In genomic region chr6:110538416-110539060, GRCh38 we compare ENCODE assay signal across 16 cellular contexts.
A peak's percentile ranks its signal among the peaks of the same experiment; 100 is the strongest.
DNase-seq lines count a peak whose midpoint lies in the region; ATAC-seq, FAIRE-seq and TF ChIP-seq lines count a peak whose summit lies in the region.
"Had no signal": no experiment of that assay in that cellular context is flagged by ENCODE, and none has a peak within 500 bp of the region (broad histone marks: within the 10 kb centered on the region; RNA-seq: fewer than 3 reads in every experiment).

No MANE protein-coding gene starts in this region.

- H3K27ac ChIP-seq in DND-41 (ENCODE audit: low read length) (no peak overlapping the region), RWPE1 (peak overlapping the region; percentile 71), H1 (ENCODE audit: low read depth, low read length) (no peak overlapping the region), mucosa of rectum (ENCODE audit: low read depth in 2 of 2, low read length in 2 of 2) (peak overlapping the region; percentile 24 to 48), stomach (no peak overlapping the region)
- H3K27ac ChIP-seq: upper lobe of left lung had no signal

- H3K27me3 ChIP-seq in DND-41 (ENCODE audit: insufficient read depth, low read length, poor library complexity): no peaks in the 10 kb centered on the region
- no peaks in the 10 kb centered on the region; a peak in 1 of 7 replicates for H3K27me3 ChIP-seq in H1 (replicated peaks in 1 of 4; ENCODE audit: control insufficient read depth in 3 of 4, extremely low read depth in 1 of 4, insufficient read depth in 3 of 4, low read length in 3 of 4)
- H3K27me3 ChIP-seq in mucosa of rectum (ENCODE audit: control insufficient read depth in 2 of 2, insufficient read depth in 2 of 2, low read length in 2 of 2): no peaks in the 10 kb centered on the region
- no peaks in the 10 kb centered on the region for H3K27me3 ChIP-seq in stomach
- H3K27me3 ChIP-seq: upper lobe of left lung had no signal

- no peak overlapping the region for H3K56ac ChIP-seq in H1 (replicated peaks; ENCODE audit: insufficient read length, low read depth, low read length)

- no peaks in the 10 kb centered on the region for H3K79me2 ChIP-seq in DND-41 (ENCODE audit: insufficient read depth, low read length)
- no peaks in the 10 kb centered on the region for H3K79me2 ChIP-seq in H1 (ENCODE audit: control insufficient read depth in 1 of 2, insufficient read depth in 2 of 2, low read length in 2 of 2)

- H4K20me1 ChIP-seq in DND-41 (ENCODE audit: insufficient read depth, low read length) (no peaks in the 10 kb centered on the region), H1 (replicated peaks in 1 of 2; ENCODE audit: control insufficient read depth in 1 of 2, insufficient read depth in 2 of 2, low read length in 2 of 2) (no peaks in the 10 kb centered on the region)

- no peak overlapping the region for H2BK15ac ChIP-seq in H1 (ENCODE audit: low read length)

- no peak for DNase-seq in DND-41
- no peak for DNase-seq in RWPE1 (ENCODE audit: low spot score)
- DNase-seq in H1 (ENCODE audit: low read depth in 1 of 2, low spot score in 2 of 2): peak in 1 of 2 experiments; percentile 39
- no peak for DNase-seq in stomach
- DNase-seq in activated CD8-positive, alpha-beta memory T cell treated with anti-CD3 and anti-CD28 coated beads, Interleukin-2, amount 50 U/mL, for 48 hours: no peak
- DNase-seq in activated effector memory CD4-positive, alpha-beta T cell treated with Interleukin-2 at 50 U/mL for 16 hours: no peak
- DNase-seq in left colon: no peak
- DNase-seq: left ventricle myocardium superior; NCI-H526 treated with DMSO at 0.1 percent for 48 hours; occipital lobe; right cardiac atrium; stimulated activated naive CD4-positive, alpha-beta T cell treated with Interleukin-2 at 50 U/mL for 16 hours; upper lobe of left lung had no signal

- TF ChIP-seq CTCF in DND-41 (IDR thresholded peaks at IDR 0.05; ENCODE audit: borderline replicate concordance, extremely low read depth, low read length, poor library complexity, severe bottlenecking) (no peak), RWPE1 (conservative IDR thresholded peaks at IDR 0.05; ENCODE audit: low read depth) (no peak), H1 (IDR thresholded peaks at IDR 0.05; ENCODE audit: control extremely low read depth in 1 of 3, insufficient read depth in 1 of 3, low read depth in 1 of 3, low read length in 3 of 3) (no peak), stomach (IDR thresholded peaks at IDR 0.05) (no peak)

- no peak for ATAC-seq in DND-41 (ENCODE audit: insufficient read depth, low read depth)
- ATAC-seq in left colon: no peak
- ATAC-seq: left ventricle myocardium superior, right cardiac atrium had no signal

- WGBS in H1 (ENCODE audit: extremely low coverage in 1 of 2, insufficient coverage in 1 of 2, insufficient read length in 1 of 2, insufficient replicate concordance in 2 of 2, low coverage in 1 of 2, low lambda C conversion rate in 2 of 2, missing lambda C conversion rate in 1 of 2), 2 experiments: 84% methylated on average over 4 of the region's 4 CpGs; no CpG with 5 or more reads in 1 of the 2 experiments
- 93 to 98% (median 96%) methylated on average over 4 of the region's 4 CpGs for WGBS in stomach, 5 donors

- TF ChIP-seq POLR2A in H1 (IDR thresholded peaks at IDR 0.05; ENCODE audit: control extremely low read depth in 1 of 2, low read depth in 2 of 2, low read length in 2 of 2): no peak
- no peak for TF ChIP-seq POLR2A in stomach (IDR thresholded peaks at IDR 0.05)

- no peak overlapping the region for H3K18ac ChIP-seq in H1 (ENCODE audit: extremely low read depth, low read length)

- H4K8ac ChIP-seq in H1 (ENCODE audit: extremely low read depth, insufficient read depth, low read length): peak overlapping the region; percentile 39; the same call in 1 of the 2 replicates

- H4K5ac ChIP-seq in H1 (ENCODE audit: insufficient read length, low read depth, low read length): no peak overlapping the region

- no peaks in the 10 kb centered on the region for H3K23me2 ChIP-seq in H1 (ENCODE audit: low read depth, low read length)

- no peak overlapping the region for H2BK5ac ChIP-seq in H1 (ENCODE audit: low read depth, low read length)

- H3K4me1 ChIP-seq in DND-41 (ENCODE audit: insufficient read depth, low read length) (0 out of 2 replicates have a peak, but pooled peaks cover 3% of the 10 kb centered on the region), H1 (replicated peaks in 1 of 4; ENCODE audit: control insufficient read depth in 3 of 4, insufficient read depth in 4 of 4, low read length in 3 of 4) (no peaks in the 10 kb centered on the region), mucosa of rectum (ENCODE audit: control insufficient read depth in 2 of 2, insufficient read depth in 2 of 2, low read length in 2 of 2) (no peaks in the 10 kb centered on the region), stomach (peaks cover 0 to 32% (median 19%) of the 10 kb centered on the region in 4 donors)

- H3K4me3 ChIP-seq in DND-41 (ENCODE audit: low read depth in 1 of 2, low read length in 2 of 2) (no peak overlapping the region), H1 (ENCODE audit: extremely low read depth in 1 of 4, insufficient read depth in 2 of 4, low read depth in 3 of 4, low read length in 4 of 4) (no peak overlapping the region), mucosa of rectum (ENCODE audit: low read length in 2 of 2) (no peak overlapping the region), stomach (no peak overlapping the region)
- H3K4me3 ChIP-seq: upper lobe of left lung had no signal

- H3K4me2 ChIP-seq in DND-41 (ENCODE audit: insufficient read depth, low read length) (no peak overlapping the region), H1 (ENCODE audit: insufficient read depth in 1 of 2, low read depth in 2 of 2, low read length in 2 of 2) (no peak overlapping the region)

- no peak overlapping the region for H2BK20ac ChIP-seq in H1 (ENCODE audit: low read length)

- no peaks in the 10 kb centered on the region for H3K79me1 ChIP-seq in H1 (ENCODE audit: low read depth, low read length)

- TF ChIP-seq EP300 in H1 (IDR thresholded peaks at IDR 0.05; ENCODE audit: borderline replicate concordance in 1 of 2, low read depth in 2 of 2, low read length in 2 of 2) (no peak), stomach (IDR thresholded peaks at IDR 0.05) (no peak)

- H3K9ac ChIP-seq in DND-41 (ENCODE audit: low read depth, low read length) (no peak overlapping the region), H1 (replicated peaks in 1 of 4; ENCODE audit: extremely low read depth in 1 of 4, low read depth in 3 of 4, low read length in 3 of 4) (no peak overlapping the region), mucosa of rectum (ENCODE audit: low read depth in 1 of 2, low read length in 2 of 2) (no peak overlapping the region)

- intact Hi-C loops in stomach (cut with DNase I; ENCODE audit: low total_unique reads) (no loop called here), left colon (cut with DNase I, micrococcal nuclease) (no loop called here)

- no peak overlapping the region for H3K4ac ChIP-seq in H1 (replicated peaks; ENCODE audit: insufficient read length, low read depth, low read length)

- H3K36me3 ChIP-seq in DND-41 (ENCODE audit: insufficient read depth, low read length) (no peaks in the 10 kb centered on the region), H1 (ENCODE audit: control insufficient read depth in 2 of 4, insufficient read depth in 4 of 4, low read length in 3 of 4) (no peaks in the 10 kb centered on the region), mucosa of rectum (ENCODE audit: control insufficient read depth in 2 of 2, insufficient read depth in 2 of 2, low read length in 2 of 2) (no peaks in the 10 kb centered on the region), stomach (no peaks in the 10 kb centered on the region)
- H3K36me3 ChIP-seq: upper lobe of left lung had no signal

- H2AFZ ChIP-seq in DND-41 (ENCODE audit: low read depth, low read length) (peak overlapping the region; percentile 2; the same call in 1 of the 2 replicates), H1 (ENCODE audit: low read length) (peak overlapping the region; percentile 77; the same call in 1 of the 2 replicates)

- no peak overlapping the region for H3K14ac ChIP-seq in H1 (ENCODE audit: insufficient read length)

- no peak overlapping the region for H2BK12ac ChIP-seq in H1 (ENCODE audit: low read depth, low read length)

- TF ChIP-seq RAD21 in H1 (IDR thresholded peaks at IDR 0.05 in 1 of 2, conservative IDR thresholded peaks at IDR 0.05 in 1 of 2; ENCODE audit: low read depth in 2 of 2, low read length in 2 of 2): no peak

- H3K9me3 ChIP-seq in DND-41 (ENCODE audit: insufficient read depth, low read length, severe bottlenecking) (peaks cover 2% of the 10 kb centered on the region), H1 (ENCODE audit: insufficient read depth in 2 of 2, low read depth in 1 of 2, low read length in 1 of 2) (peaks cover 7 to 11% of the 10 kb centered on the region in 2 experiments), mucosa of rectum (ENCODE audit: control insufficient read depth in 2 of 2, low read length in 2 of 2) (peaks cover 0 to 4% of the 10 kb centered on the region in 2 donors), stomach (no peaks in the 10 kb centered on the region)
- H3K9me3 ChIP-seq: upper lobe of left lung had no signal

- no peak overlapping the region for H2AK5ac ChIP-seq in H1 (ENCODE audit: low read depth, low read length)

- H2BK120ac ChIP-seq in H1 (replicated peaks; ENCODE audit: low read depth, low read length): no peak overlapping the region

- H4K91ac ChIP-seq in H1 (replicated peaks; ENCODE audit: insufficient read length, low read length): no peak overlapping the region

- POLR2A ChIA-PET in RWPE1 (lab: Yijun Ruan, JAX; ENCODE audit: low non-redundant PET): no interaction called here
- POLR2A ChIA-PET in H1 (lab: Charles Lee; ENCODE audit: partially characterized antibody): interaction anchor here (1.4 kb wide), 2 partner anchors 277 to 336 kb away, joined by 3 to 4 read pairs; partner anchors contain the start of genes AMD1 and CDK19

- no peak overlapping the region for H3K23ac ChIP-seq in H1 (ENCODE audit: insufficient read length)

- FAIRE-seq in H1 (lab: Jason Lieb, UNC): no peak
- FAIRE-seq: frontal cortex, GM19239 had no signal

- CTCF ChIA-PET in RWPE1 (lab: Yijun Ruan, JAX) (interaction anchor here (0.6 to 0.7 kb wide), 2 partner anchors 20 to 55 kb away, joined by 3 to 6 read pairs; no protein-coding TSS in a partner anchor), H1 (lab: Charles Lee; ENCODE audit: partially characterized antibody) (interaction anchor here (0.6 to 2.1 kb wide), 6 partner anchors 9 to 377 kb away, joined by 3 to 11 read pairs (median 4); no protein-coding TSS in a partner anchor)

TF ChIP-seq in H1, 55 proteins besides CTCF, POLR2A, EP300 and RAD21 (continues in another document):
- 0 out of 2 replicates have a peak, but pooled peaks have one; percentile 46 for TF ChIP-seq YY1 (IDR thresholded peaks at IDR 0.05; ENCODE audit: low read depth, low read length)
- no peak for TF ChIP-seq EGR1 (IDR thresholded peaks at IDR 0.05; ENCODE audit: borderline replicate concordance, low read depth, low read length)
- TF ChIP-seq CBX5 (IDR thresholded peaks at IDR 0.05; ENCODE audit: low read depth, low read length): no peak

Comparison
In these comparisons a context has a peak if more than half of its experiments do, and no peak if none do; other contexts are left out.
1. H3K27ac ChIP-seq: peak in RWPE1 (single experiment) and mucosa of rectum (2 of 2); none in DND-41 (single experiment), H1 (single experiment) and stomach (0 of 5).